1 cellular context compared by ENCODE assay signal in the genomic region with DNA sequence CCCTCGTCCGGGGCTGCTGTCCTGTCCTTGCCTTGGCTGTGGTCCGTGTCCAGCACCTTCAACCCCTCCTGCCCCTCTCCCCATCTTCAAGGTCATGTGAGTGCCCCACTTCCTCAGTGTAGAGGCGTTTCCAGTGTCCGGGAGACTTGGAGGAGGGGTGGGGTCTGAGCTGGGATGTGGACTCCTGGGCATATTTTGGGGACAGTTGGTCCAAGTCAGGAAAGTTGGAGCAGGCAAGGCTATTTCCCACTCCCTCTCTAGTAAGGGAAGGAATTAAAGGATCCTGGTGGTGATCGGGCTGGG.
TF ChIP-seq lines count a peak whose summit lies in the region.

No MANE protein-coding gene starts in this region.

TF ChIP-seq in GM12878, 131 proteins besides CTCF, POLR2A, EP300 and RAD21:
- TF ChIP-seq CHD1 (IDR thresholded peaks at IDR 0.05; ENCODE audit: low read depth, low read length) (no peak), CREB1 (IDR thresholded peaks at IDR 0.05; ENCODE audit: low read depth) (no peak), DPF2 (IDR thresholded peaks at IDR 0.05) (no peak), ZNF217 (IDR thresholded peaks at IDR 0.05) (no peak), KLF5 (IDR thresholded peaks at IDR 0.05; ENCODE audit: partially characterized antibody) (no peak), IKZF2 (IDR thresholded peaks at IDR 0.05) (no peak), SMAD5 (IDR thresholded peaks at IDR 0.05; ENCODE audit: low read depth) (no peak), SREBF2 (IDR thresholded peaks at IDR 0.05; ENCODE audit: low read length) (no peak), HDAC6 (IDR thresholded peaks at IDR 0.05; ENCODE audit: unreplicated experiment) (no peak), SIN3A (IDR thresholded peaks at IDR 0.05; ENCODE audit: low read depth, low read length) (no peak), CHD2 (IDR thresholded peaks at IDR 0.05; ENCODE audit: borderline replicate concordance, low read depth, low read length) (no peak), NR2F1 (conservative IDR thresholded peaks at IDR 0.05) (no peak), SIX5 (IDR thresholded peaks at IDR 0.05; ENCODE audit: low read depth, low read length, severe bottlenecking) (no peak)
- TF ChIP-seq, protein P1, sequence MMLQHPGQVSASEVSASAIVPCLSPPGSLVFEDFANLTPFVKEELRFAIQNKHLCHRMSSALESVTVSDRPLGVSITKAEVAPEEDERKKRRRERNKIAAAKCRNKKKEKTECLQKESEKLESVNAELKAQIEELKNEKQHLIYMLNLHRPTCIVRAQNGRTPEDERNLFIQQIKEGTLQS (IDR thresholded peaks at IDR 0.05; ENCODE audit: borderline replicate concordance, extremely low read depth, low read depth, low read length) = no peak
- TF ChIP-seq, protein P2, sequence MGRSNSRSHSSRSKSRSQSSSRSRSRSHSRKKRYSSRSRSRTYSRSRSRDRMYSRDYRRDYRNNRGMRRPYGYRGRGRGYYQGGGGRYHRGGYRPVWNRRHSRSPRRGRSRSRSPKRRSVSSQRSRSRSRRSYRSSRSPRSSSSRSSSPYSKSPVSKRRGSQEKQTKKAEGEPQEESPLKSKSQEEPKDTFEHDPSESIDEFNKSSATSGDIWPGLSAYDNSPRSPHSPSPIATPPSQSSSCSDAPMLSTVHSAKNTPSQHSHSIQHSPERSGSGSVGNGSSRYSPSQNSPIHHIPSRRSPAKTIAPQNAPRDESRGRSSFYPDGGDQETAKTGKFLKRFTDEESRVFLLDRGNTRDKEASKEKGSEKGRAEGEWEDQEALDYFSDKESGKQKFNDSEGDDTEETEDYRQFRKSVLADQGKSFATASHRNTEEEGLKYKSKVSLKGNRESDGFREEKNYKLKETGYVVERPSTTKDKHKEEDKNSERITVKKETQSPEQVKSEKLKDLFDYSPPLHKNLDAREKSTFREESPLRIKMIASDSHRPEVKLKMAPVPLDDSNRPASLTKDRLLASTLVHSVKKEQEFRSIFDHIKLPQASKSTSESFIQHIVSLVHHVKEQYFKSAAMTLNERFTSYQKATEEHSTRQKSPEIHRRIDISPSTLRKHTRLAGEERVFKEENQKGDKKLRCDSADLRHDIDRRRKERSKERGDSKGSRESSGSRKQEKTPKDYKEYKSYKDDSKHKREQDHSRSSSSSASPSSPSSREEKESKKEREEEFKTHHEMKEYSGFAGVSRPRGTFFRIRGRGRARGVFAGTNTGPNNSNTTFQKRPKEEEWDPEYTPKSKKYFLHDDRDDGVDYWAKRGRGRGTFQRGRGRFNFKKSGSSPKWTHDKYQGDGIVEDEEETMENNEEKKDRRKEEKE (IDR thresholded peaks at IDR 0.05) = no peak
- TF ChIP-seq, protein P3, sequence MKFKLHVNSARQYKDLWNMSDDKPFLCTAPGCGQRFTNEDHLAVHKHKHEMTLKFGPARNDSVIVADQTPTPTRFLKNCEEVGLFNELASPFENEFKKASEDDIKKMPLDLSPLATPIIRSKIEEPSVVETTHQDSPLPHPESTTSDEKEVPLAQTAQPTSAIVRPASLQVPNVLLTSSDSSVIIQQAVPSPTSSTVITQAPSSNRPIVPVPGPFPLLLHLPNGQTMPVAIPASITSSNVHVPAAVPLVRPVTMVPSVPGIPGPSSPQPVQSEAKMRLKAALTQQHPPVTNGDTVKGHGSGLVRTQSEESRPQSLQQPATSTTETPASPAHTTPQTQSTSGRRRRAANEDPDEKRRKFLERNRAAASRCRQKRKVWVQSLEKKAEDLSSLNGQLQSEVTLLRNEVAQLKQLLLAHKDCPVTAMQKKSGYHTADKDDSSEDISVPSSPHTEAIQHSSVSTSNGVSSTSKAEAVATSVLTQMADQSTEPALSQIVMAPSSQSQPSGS (IDR thresholded peaks at IDR 0.05; ENCODE audit: low read length) = no peak
- TF ChIP-seq, protein P4, sequence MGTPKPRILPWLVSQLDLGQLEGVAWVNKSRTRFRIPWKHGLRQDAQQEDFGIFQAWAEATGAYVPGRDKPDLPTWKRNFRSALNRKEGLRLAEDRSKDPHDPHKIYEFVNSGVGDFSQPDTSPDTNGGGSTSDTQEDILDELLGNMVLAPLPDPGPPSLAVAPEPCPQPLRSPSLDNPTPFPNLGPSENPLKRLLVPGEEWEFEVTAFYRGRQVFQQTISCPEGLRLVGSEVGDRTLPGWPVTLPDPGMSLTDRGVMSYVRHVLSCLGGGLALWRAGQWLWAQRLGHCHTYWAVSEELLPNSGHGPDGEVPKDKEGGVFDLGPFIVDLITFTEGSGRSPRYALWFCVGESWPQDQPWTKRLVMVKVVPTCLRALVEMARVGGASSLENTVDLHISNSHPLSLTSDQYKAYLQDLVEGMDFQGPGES (IDR thresholded peaks at IDR 0.05) = no peak
- TF ChIP-seq, protein P5, sequence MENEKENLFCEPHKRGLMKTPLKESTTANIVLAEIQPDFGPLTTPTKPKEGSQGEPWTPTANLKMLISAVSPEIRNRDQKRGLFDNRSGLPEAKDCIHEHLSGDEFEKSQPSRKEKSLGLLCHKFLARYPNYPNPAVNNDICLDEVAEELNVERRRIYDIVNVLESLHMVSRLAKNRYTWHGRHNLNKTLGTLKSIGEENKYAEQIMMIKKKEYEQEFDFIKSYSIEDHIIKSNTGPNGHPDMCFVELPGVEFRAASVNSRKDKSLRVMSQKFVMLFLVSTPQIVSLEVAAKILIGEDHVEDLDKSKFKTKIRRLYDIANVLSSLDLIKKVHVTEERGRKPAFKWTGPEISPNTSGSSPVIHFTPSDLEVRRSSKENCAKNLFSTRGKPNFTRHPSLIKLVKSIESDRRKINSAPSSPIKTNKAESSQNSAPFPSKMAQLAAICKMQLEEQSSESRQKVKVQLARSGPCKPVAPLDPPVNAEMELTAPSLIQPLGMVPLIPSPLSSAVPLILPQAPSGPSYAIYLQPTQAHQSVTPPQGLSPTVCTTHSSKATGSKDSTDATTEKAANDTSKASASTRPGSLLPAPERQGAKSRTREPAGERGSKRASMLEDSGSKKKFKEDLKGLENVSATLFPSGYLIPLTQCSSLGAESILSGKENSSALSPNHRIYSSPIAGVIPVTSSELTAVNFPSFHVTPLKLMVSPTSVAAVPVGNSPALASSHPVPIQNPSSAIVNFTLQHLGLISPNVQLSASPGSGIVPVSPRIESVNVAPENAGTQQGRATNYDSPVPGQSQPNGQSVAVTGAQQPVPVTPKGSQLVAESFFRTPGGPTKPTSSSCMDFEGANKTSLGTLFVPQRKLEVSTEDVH (IDR thresholded peaks at IDR 0.05; ENCODE audit: low read depth, partially characterized antibody) = no peak
